1 cellular context compared by ENCODE assay signal in the genomic region with DNA sequence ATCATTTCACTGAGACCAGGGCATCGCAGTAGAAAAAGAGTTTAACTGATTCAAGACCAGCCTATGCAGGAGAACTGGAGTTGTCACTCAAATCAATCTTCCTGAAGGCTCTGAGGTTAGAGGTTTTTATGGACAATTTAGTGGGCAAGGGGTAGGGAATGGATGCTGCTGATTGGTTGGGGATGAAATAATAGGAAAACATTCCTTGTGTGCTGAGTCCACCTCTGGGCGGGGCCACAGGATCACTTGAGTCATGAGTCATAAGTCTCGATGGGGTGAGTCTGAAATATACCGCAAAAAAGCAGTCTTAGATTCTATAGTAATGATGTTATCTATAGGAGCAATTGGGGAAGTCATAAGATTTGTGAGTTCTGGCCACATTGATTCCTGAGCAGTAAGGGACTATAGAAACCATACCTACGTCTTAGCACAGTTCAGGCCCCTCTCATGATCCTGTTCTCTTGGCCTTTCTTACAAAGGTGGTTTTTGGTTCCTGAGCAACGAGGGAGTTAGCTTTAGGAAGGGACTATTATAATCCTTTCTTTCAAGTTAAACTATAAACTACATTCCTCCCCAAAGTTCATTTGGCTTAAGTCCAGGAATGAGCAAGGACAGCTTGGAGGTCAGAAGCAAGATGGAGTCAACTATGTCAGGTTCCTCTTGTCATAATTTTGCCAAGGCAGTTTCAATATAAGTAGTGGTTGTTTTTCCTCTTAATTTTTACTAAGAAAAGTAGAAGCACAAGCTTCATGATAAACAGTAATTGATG.
TF ChIP-seq lines count a peak whose summit lies in the region.

No MANE protein-coding gene starts in this region.

TF ChIP-seq in K562, 482 proteins besides CTCF, POLR2A, EP300 and RAD21 (continued from another document and continues in another):
- TF ChIP-seq, protein P1, sequence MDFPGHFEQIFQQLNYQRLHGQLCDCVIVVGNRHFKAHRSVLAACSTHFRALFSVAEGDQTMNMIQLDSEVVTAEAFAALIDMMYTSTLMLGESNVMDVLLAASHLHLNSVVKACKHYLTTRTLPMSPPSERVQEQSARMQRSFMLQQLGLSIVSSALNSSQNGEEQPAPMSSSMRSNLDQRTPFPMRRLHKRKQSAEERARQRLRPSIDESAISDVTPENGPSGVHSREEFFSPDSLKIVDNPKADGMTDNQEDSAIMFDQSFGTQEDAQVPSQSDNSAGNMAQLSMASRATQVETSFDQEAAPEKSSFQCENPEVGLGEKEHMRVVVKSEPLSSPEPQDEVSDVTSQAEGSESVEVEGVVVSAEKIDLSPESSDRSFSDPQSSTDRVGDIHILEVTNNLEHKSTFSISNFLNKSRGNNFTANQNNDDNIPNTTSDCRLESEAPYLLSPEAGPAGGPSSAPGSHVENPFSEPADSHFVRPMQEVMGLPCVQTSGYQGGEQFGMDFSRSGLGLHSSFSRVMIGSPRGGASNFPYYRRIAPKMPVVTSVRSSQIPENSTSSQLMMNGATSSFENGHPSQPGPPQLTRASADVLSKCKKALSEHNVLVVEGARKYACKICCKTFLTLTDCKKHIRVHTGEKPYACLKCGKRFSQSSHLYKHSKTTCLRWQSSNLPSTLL (IDR thresholded peaks at IDR 0.05), result no peak
- TF ChIP-seq, protein P2, sequence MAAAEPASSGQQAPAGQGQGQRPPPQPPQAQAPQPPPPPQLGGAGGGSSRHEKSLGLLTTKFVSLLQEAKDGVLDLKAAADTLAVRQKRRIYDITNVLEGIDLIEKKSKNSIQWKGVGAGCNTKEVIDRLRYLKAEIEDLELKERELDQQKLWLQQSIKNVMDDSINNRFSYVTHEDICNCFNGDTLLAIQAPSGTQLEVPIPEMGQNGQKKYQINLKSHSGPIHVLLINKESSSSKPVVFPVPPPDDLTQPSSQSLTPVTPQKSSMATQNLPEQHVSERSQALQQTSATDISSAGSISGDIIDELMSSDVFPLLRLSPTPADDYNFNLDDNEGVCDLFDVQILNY (CRISPR knock-in tag; IDR thresholded peaks at IDR 0.05), result no peak
- TF ChIP-seq, protein P3, sequence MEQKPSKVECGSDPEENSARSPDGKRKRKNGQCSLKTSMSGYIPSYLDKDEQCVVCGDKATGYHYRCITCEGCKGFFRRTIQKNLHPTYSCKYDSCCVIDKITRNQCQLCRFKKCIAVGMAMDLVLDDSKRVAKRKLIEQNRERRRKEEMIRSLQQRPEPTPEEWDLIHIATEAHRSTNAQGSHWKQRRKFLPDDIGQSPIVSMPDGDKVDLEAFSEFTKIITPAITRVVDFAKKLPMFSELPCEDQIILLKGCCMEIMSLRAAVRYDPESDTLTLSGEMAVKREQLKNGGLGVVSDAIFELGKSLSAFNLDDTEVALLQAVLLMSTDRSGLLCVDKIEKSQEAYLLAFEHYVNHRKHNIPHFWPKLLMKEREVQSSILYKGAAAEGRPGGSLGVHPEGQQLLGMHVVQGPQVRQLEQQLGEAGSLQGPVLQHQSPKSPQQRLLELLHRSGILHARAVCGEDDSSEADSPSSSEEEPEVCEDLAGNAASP (IDR thresholded peaks at IDR 0.05), result no peak
- TF ChIP-seq ZNF79 (CRISPR knock-in tag; IDR thresholded peaks at IDR 0.05; ENCODE audit: low read depth), result peak; percentile 84; the same call in 1 of the 2 replicates
- TF ChIP-seq, protein P4, sequence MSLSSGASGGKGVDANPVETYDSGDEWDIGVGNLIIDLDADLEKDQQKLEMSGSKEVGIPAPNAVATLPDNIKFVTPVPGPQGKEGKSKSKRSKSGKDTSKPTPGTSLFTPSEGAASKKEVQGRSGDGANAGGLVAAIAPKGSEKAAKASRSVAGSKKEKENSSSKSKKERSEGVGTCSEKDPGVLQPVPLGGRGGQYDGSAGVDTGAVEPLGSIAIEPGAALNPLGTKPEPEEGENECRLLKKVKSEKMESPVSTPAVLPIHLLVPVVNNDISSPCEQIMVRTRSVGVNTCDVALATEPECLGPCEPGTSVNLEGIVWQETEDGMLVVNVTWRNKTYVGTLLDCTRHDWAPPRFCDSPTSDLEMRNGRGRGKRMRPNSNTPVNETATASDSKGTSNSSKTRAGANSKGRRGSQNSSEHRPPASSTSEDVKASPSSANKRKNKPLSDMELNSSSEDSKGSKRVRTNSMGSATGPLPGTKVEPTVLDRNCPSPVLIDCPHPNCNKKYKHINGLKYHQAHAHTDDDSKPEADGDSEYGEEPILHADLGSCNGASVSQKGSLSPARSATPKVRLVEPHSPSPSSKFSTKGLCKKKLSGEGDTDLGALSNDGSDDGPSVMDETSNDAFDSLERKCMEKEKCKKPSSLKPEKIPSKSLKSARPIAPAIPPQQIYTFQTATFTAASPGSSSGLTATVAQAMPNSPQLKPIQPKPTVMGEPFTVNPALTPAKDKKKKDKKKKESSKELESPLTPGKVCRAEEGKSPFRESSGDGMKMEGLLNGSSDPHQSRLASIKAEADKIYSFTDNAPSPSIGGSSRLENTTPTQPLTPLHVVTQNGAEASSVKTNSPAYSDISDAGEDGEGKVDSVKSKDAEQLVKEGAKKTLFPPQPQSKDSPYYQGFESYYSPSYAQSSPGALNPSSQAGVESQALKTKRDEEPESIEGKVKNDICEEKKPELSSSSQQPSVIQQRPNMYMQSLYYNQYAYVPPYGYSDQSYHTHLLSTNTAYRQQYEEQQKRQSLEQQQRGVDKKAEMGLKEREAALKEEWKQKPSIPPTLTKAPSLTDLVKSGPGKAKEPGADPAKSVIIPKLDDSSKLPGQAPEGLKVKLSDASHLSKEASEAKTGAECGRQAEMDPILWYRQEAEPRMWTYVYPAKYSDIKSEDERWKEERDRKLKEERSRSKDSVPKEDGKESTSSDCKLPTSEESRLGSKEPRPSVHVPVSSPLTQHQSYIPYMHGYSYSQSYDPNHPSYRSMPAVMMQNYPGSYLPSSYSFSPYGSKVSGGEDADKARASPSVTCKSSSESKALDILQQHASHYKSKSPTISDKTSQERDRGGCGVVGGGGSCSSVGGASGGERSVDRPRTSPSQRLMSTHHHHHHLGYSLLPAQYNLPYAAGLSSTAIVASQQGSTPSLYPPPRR (CRISPR knock-in tag; IDR thresholded peaks at IDR 0.05; ENCODE audit: borderline replicate concordance), result no peak
- peak; percentile 81 for TF ChIP-seq ZNF239 (CRISPR knock-in tag; IDR thresholded peaks at IDR 0.05)
- TF ChIP-seq TGIF2 (CRISPR knock-in tag; IDR thresholded peaks at IDR 0.05), result no peak
- 0 out of 2 replicates have a peak, but pooled peaks have one; percentile 65 for TF ChIP-seq HIVEP1 (CRISPR knock-in tag; IDR thresholded peaks at IDR 0.05)
- TF ChIP-seq XRCC5 (IDR thresholded peaks at IDR 0.05; ENCODE audit: low read depth, low read length), result no peak
- no peak for TF ChIP-seq ELF4 (CRISPR knock-in tag; IDR thresholded peaks at IDR 0.05)
- TF ChIP-seq U2AF2 (optimal IDR thresholded peaks at IDR 0.05; ENCODE audit: low read depth, low read length), result no peak
- no peak for TF ChIP-seq CC2D1A (IDR thresholded peaks at IDR 0.05)
- peak; percentile 73 for TF ChIP-seq MEIS2 (IDR thresholded peaks at IDR 0.05; ENCODE audit: partially characterized antibody)
- TF ChIP-seq, protein P5, sequence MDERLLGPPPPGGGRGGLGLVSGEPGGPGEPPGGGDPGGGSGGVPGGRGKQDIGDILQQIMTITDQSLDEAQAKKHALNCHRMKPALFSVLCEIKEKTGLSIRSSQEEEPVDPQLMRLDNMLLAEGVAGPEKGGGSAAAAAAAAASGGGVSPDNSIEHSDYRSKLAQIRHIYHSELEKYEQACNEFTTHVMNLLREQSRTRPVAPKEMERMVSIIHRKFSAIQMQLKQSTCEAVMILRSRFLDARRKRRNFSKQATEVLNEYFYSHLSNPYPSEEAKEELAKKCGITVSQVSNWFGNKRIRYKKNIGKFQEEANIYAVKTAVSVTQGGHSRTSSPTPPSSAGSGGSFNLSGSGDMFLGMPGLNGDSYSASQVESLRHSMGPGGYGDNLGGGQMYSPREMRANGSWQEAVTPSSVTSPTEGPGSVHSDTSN (CRISPR knock-in tag; IDR thresholded peaks at IDR 0.05; ENCODE audit: low read depth), result no peak
- TF ChIP-seq, protein P5 (tag; conservative IDR thresholded peaks at IDR 0.05; ENCODE audit: low read depth), result peak; percentile 8; the same call in 1 of the 2 replicates
- TF ChIP-seq, protein P6, sequence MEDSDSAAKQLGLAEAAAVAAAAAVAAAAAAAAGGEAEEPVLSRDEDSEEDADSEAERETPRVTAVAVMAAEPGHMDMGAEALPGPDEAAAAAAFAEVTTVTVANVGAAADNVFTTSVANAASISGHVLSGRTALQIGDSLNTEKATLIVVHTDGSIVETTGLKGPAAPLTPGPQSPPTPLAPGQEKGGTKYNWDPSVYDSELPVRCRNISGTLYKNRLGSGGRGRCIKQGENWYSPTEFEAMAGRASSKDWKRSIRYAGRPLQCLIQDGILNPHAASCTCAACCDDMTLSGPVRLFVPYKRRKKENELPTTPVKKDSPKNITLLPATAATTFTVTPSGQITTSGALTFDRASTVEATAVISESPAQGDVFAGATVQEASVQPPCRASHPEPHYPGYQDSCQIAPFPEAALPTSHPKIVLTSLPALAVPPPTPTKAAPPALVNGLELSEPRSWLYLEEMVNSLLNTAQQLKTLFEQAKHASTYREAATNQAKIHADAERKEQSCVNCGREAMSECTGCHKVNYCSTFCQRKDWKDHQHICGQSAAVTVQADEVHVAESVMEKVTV (CRISPR knock-in tag; IDR thresholded peaks at IDR 0.05), result no peak
- 0 out of 2 replicates have a peak, but pooled peaks have one; percentile 10 for TF ChIP-seq CBFA2T3 (IDR thresholded peaks at IDR 0.05)
- TF ChIP-seq DMBX1 (CRISPR knock-in tag; IDR thresholded peaks at IDR 0.05; ENCODE audit: borderline replicate concordance), result peak; percentile 97
- TF ChIP-seq, protein P7, sequence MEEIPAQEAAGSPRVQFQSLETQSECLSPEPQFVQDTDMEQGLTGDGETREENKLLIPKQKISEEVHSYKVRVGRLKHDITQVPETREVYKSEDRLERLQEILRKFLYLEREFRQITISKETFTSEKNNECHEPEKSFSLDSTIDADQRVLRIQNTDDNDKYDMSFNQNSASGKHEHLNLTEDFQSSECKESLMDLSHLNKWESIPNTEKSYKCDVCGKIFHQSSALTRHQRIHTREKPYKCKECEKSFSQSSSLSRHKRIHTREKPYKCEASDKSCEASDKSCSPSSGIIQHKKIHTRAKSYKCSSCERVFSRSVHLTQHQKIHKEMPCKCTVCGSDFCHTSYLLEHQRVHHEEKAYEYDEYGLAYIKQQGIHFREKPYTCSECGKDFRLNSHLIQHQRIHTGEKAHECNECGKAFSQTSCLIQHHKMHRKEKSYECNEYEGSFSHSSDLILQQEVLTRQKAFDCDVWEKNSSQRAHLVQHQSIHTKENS (CRISPR knock-in tag; IDR thresholded peaks at IDR 0.05), result no peak
- TF ChIP-seq MXI1 (IDR thresholded peaks at IDR 0.05; ENCODE audit: low read depth, low read length), result no peak
- TF ChIP-seq GATA2 (CRISPR knock-in tag; IDR thresholded peaks at IDR 0.05), result no peak
- no peak for TF ChIP-seq MAFG (tag; conservative IDR thresholded peaks at IDR 0.05)
- TF ChIP-seq SMAD3 (CRISPR knock-in tag; conservative IDR thresholded peaks at IDR 0.05), result peak; percentile 86
- no peak for TF ChIP-seq NR2C2 (CRISPR knock-in tag; IDR thresholded peaks at IDR 0.05)
- TF ChIP-seq NR2C2 (tag; IDR thresholded peaks at IDR 0.05), result peak; percentile 79
- TF ChIP-seq ELF2 (CRISPR knock-in tag; IDR thresholded peaks at IDR 0.05), result peak; percentile 53; the same call in 1 of the 2 replicates
- TF ChIP-seq POLR2B (IDR thresholded peaks at IDR 0.05; ENCODE audit: low read depth, partially characterized antibody), result no peak
- TF ChIP-seq, protein P8, sequence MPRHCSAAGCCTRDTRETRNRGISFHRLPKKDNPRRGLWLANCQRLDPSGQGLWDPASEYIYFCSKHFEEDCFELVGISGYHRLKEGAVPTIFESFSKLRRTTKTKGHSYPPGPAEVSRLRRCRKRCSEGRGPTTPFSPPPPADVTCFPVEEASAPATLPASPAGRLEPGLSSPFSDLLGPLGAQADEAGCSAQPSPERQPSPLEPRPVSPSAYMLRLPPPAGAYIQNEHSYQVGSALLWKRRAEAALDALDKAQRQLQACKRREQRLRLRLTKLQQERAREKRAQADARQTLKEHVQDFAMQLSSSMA (CRISPR knock-in tag; IDR thresholded peaks at IDR 0.05), result no peak
- no peak for TF ChIP-seq RBM34 (IDR thresholded peaks at IDR 0.05; ENCODE audit: borderline replicate concordance, insufficient read depth, low read length)
- TF ChIP-seq SREBF1 (IDR thresholded peaks at IDR 0.05; ENCODE audit: borderline replicate concordance, low read depth, low read length), result no peak
- no peak for TF ChIP-seq ZBED1 (IDR thresholded peaks at IDR 0.05)
- TF ChIP-seq ZKSCAN8 (CRISPR knock-in tag; IDR thresholded peaks at IDR 0.05), result peak; percentile 66; the same call in 1 of the 2 replicates
- no peak for TF ChIP-seq ZNF174 (CRISPR knock-in tag; IDR thresholded peaks at IDR 0.05)
- TF ChIP-seq ZNF324 (CRISPR knock-in tag; IDR thresholded peaks at IDR 0.05), result no peak
- TF ChIP-seq ZNF583 (CRISPR knock-in tag; IDR thresholded peaks at IDR 0.05), result peak; percentile 88
- TF ChIP-seq KLF6 (CRISPR knock-in tag; IDR thresholded peaks at IDR 0.05; ENCODE audit: borderline replicate concordance), result peak; percentile 91
- no peak for TF ChIP-seq PML (IDR thresholded peaks at IDR 0.05; ENCODE audit: low read length)
- 0 out of 2 replicates have a peak, but pooled peaks have one; percentile 37 for TF ChIP-seq NR2F6 (CRISPR knock-in tag; IDR thresholded peaks at IDR 0.05)
- no peak for TF ChIP-seq CSDE1 (IDR thresholded peaks at IDR 0.05)
- TF ChIP-seq ZNF3 (CRISPR knock-in tag; IDR thresholded peaks at IDR 0.05), result no peak
- TF ChIP-seq FOXK2 (conservative IDR thresholded peaks at IDR 0.05 in 1 of 2, IDR thresholded peaks at IDR 0.05 in 1 of 2; ENCODE audit: low read depth in 2 of 2), result no peak
- no peak for TF ChIP-seq ELF1 (tag; IDR thresholded peaks at IDR 0.05)
- TF ChIP-seq, protein P9, sequence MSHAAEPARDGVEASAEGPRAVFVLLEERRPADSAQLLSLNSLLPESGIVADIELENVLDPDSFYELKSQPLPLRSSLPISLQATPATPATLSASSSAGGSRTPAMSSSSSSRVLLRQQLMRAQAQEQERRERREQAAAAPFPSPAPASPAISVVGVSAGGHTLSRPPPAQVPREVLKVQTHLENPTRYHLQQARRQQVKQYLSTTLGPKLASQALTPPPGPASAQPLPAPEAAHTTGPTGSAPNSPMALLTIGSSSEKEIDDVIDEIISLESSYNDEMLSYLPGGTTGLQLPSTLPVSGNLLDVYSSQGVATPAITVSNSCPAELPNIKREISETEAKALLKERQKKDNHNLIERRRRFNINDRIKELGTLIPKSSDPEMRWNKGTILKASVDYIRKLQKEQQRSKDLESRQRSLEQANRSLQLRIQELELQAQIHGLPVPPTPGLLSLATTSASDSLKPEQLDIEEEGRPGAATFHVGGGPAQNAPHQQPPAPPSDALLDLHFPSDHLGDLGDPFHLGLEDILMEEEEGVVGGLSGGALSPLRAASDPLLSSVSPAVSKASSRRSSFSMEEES (CRISPR knock-in tag; IDR thresholded peaks at IDR 0.05), result no peak
